14 cellular contexts compared by ENCODE assay signal in the genomic region with DNA sequence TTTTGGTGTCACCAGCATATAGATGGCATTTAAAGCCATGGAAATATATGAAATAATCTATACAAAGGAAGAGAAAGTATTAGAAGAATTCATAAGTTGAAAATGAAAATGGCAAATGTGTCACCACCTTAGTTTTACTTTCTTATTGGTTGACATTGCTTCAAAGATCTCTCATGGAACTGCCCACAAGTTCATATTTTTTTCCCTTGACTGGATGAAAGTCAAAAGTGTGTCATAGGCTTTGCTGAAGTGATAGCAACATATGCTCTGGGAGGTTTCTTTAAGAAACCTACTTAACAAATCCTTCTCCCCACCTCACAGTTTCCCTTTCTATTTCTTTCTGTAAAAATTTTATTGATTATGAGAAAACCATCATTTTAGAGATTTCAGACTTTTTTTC.
A peak's percentile ranks its signal among the peaks of the same experiment; 100 is the strongest.
DNase-seq lines count a peak whose midpoint lies in the region; ATAC-seq and TF ChIP-seq lines count a peak whose summit lies in the region.
"Had no signal": no experiment of that assay in that cellular context is flagged by ENCODE, and none has a peak within 500 bp of the region (broad histone marks: within the 10 kb centered on the region; RNA-seq: fewer than 3 reads in every experiment).

No MANE protein-coding gene starts in this region.

- H3K9me3 ChIP-seq in stomach, result no peaks in the 10 kb centered on the region

- H3K9me3 Mint-ChIP-seq in activated naive CD8-positive, alpha-beta T cell (ENCODE audit: low read depth), result no peaks in the 10 kb centered on the region
- H3K9me3 Mint-ChIP-seq in activated T-helper 1 cell treated with anti-CD3 and anti-CD28 coated beads, Interleukin-12 subunit alpha, Interleukin-12 subunit beta, Interleukin-2, Interleukin-4 antibody, amounts not matched to agents 30 ng/mL and 10 ng/mL and 1 ng/mL, durations not matched to agents 14 hours and 24 hours and 36 hours, result peaks cover 2% of the 10 kb centered on the region
- H3K9me3 Mint-ChIP-seq: WTC11 had no signal

- ATAC-seq in GM19463 (IDR thresholded peaks at IDR 0.05; ENCODE audit: unreplicated experiment) (peak; percentile 72), HG02798 (IDR thresholded peaks at IDR 0.05; ENCODE audit: poor library complexity, unreplicated experiment) (peak; percentile 63)
- ATAC-seq: left ventricle myocardium superior, Panc1, WTC11 had no signal

- H3K4me3 ChIP-seq in GM12865 (ENCODE audit: low read depth, low read length), result no peak overlapping the region
- H3K4me3 ChIP-seq in stomach, result no peak overlapping the region

- H3K36me3 ChIP-seq in stomach, result peaks cover 0 to 34% (median 25%) of the 10 kb centered on the region in 4 donors

- peaks cover 22% of the 10 kb centered on the region for H3K36me3 Mint-ChIP-seq in activated naive CD8-positive, alpha-beta T cell
- peaks cover 16% of the 10 kb centered on the region for H3K36me3 Mint-ChIP-seq in activated T-helper 1 cell treated with anti-CD3 and anti-CD28 coated beads, Interleukin-12 subunit alpha, Interleukin-12 subunit beta, Interleukin-2, Interleukin-4 antibody, amounts not matched to agents 30 ng/mL and 10 ng/mL and 1 ng/mL, durations not matched to agents 14 hours and 24 hours and 36 hours (ENCODE audit: low read depth)

- TF ChIP-seq POLR2A in stomach (IDR thresholded peaks at IDR 0.05), result no peak

- peak overlapping the region; percentile 50 for H3K27ac Mint-ChIP-seq in activated naive CD8-positive, alpha-beta T cell
- H3K27ac Mint-ChIP-seq in activated T-helper 1 cell treated with anti-CD3 and anti-CD28 coated beads, Interleukin-12 subunit alpha, Interleukin-12 subunit beta, Interleukin-2, Interleukin-4 antibody, amounts not matched to agents 30 ng/mL and 10 ng/mL and 1 ng/mL, durations not matched to agents 14 hours and 24 hours and 36 hours, result no peak overlapping the region
- H3K27ac Mint-ChIP-seq: WTC11 had no signal

- no peak overlapping the region for H3K4me3 Mint-ChIP-seq in activated naive CD8-positive, alpha-beta T cell
- H3K4me3 Mint-ChIP-seq in activated T-helper 1 cell treated with anti-CD3 and anti-CD28 coated beads, Interleukin-12 subunit alpha, Interleukin-12 subunit beta, Interleukin-2, Interleukin-4 antibody, amounts not matched to agents 30 ng/mL and 10 ng/mL and 1 ng/mL, durations not matched to agents 14 hours and 24 hours and 36 hours, result no peak overlapping the region
- H3K4me3 Mint-ChIP-seq: WTC11 had no signal

- no peak for TF ChIP-seq EP300 in stomach (IDR thresholded peaks at IDR 0.05)

- H3K27me3 Mint-ChIP-seq in activated naive CD8-positive, alpha-beta T cell, result no peaks in the 10 kb centered on the region
- no peaks in the 10 kb centered on the region for H3K27me3 Mint-ChIP-seq in activated T-helper 1 cell treated with anti-CD3 and anti-CD28 coated beads, Interleukin-12 subunit alpha, Interleukin-12 subunit beta, Interleukin-2, Interleukin-4 antibody, amounts not matched to agents 30 ng/mL and 10 ng/mL and 1 ng/mL, durations not matched to agents 14 hours and 24 hours and 36 hours (ENCODE audit: insufficient read depth)

- H3K4me1 Mint-ChIP-seq in activated naive CD8-positive, alpha-beta T cell (ENCODE audit: low read depth), result peaks cover 11% of the 10 kb centered on the region
- H3K4me1 Mint-ChIP-seq in activated T-helper 1 cell treated with anti-CD3 and anti-CD28 coated beads, Interleukin-12 subunit alpha, Interleukin-12 subunit beta, Interleukin-2, Interleukin-4 antibody, amounts not matched to agents 30 ng/mL and 10 ng/mL and 1 ng/mL, durations not matched to agents 14 hours and 24 hours and 36 hours (ENCODE audit: low read depth), result peaks cover 12% of the 10 kb centered on the region
- H3K4me1 Mint-ChIP-seq: WTC11 had no signal

- TF ChIP-seq CTCF in GM12865 (IDR thresholded peaks at IDR 0.05; ENCODE audit: insufficient read depth, low read depth, low read length, missing control alignments) (no peak), stomach (IDR thresholded peaks at IDR 0.05) (no peak)

- no peaks in the 10 kb centered on the region for H3K4me1 ChIP-seq in stomach

- no peaks in the 10 kb centered on the region for H3K27me3 ChIP-seq in stomach

- intact Hi-C loops in stomach (cut with DNase I; ENCODE audit: low total_unique reads), result no loop called here
- intact Hi-C loops in activated T-helper 1 cell treated with anti-CD3 and anti-CD28 coated beads, Interleukin-12 subunit alpha, Interleukin-12 subunit beta, Interleukin-2, Interleukin-4 antibody, amounts not matched to agents 30 ng/mL and 10 ng/mL and 1 ng/mL, durations not matched to agents 14 hours and 24 hours and 36 hours (cut with micrococcal nuclease), result loop anchor here (5.0 to 10.0 kb wide), 2 partner anchors 130 to 862 kb away; partner anchors contain the start of gene VPS13A

- no peak overlapping the region for H3K27ac ChIP-seq in stomach

- DNase-seq in GM12865 (ENCODE audit: low read depth) (peak; percentile 29), NCI-H446 (lab: John Stamatoyannopoulos, UW) (no peak), retina (no peak), stomach (no peak)
- DNase-seq in activated T-helper 1 cell treated with anti-CD3 and anti-CD28 coated beads, Interleukin-12 subunit alpha, Interleukin-12 subunit beta, Interleukin-2, Interleukin-4 antibody, amounts not matched to agents 30 ng/mL and 10 ng/mL and 1 ng/mL, durations not matched to agents 14 hours and 24 hours and 36 hours (ENCODE audit: low spot score), result no peak
- DNase-seq: activated CD8-positive, alpha-beta memory T cell treated with anti-CD3 and anti-CD28 coated beads, Interleukin-2, amount 50 U/mL, for 4 hours; dermis blood vessel endothelial cell; left ventricle myocardium superior; NCI-H187 treated with DMSO at 0.1 percent for 48 hours had no signal
